Comparison of ENCODE assay signal across 1 cellular context in genomic region chr5:35229076-35230042, GRCh38.
TF ChIP-seq lines count a peak whose summit lies in the region.

No MANE protein-coding gene starts in this region.

TF ChIP-seq in HepG2, 621 proteins besides CTCF, POLR2A, EP300 and RAD21 (continued from another document):
- 0 out of 2 replicates have a peak, but pooled peaks have one; percentile 21 for TF ChIP-seq SIX1 (CRISPR knock-in tag; IDR thresholded peaks at IDR 0.05; ENCODE audit: borderline replicate concordance)
- TF ChIP-seq ZBTB46 (CRISPR knock-in tag; IDR thresholded peaks at IDR 0.05; ENCODE audit: borderline replicate concordance) = no peak
- TF ChIP-seq SAP130 (CRISPR knock-in tag; IDR thresholded peaks at IDR 0.05; ENCODE audit: low read depth) = peak; percentile 5; the same call in 1 of the 2 replicates
- TF ChIP-seq ZNF574 (CRISPR knock-in tag; IDR thresholded peaks at IDR 0.05) = 0 out of 2 replicates have a peak, but pooled peaks have one; percentile 1
- 0 out of 2 replicates have a peak, but pooled peaks have one; percentile 7 for TF ChIP-seq ZNF512B (CRISPR knock-in tag; IDR thresholded peaks at IDR 0.05; ENCODE audit: borderline replicate concordance)
- TF ChIP-seq ELF1 (CRISPR knock-in tag; IDR thresholded peaks at IDR 0.05) = no peak
- no peak for TF ChIP-seq NFKB2 (CRISPR knock-in tag; IDR thresholded peaks at IDR 0.05; ENCODE audit: borderline replicate concordance)
TF ChIP-seq in HepG2: peak in this region for 30.
